Comparison of ENCODE assay signal across 1 cellular context in the genomic region with DNA sequence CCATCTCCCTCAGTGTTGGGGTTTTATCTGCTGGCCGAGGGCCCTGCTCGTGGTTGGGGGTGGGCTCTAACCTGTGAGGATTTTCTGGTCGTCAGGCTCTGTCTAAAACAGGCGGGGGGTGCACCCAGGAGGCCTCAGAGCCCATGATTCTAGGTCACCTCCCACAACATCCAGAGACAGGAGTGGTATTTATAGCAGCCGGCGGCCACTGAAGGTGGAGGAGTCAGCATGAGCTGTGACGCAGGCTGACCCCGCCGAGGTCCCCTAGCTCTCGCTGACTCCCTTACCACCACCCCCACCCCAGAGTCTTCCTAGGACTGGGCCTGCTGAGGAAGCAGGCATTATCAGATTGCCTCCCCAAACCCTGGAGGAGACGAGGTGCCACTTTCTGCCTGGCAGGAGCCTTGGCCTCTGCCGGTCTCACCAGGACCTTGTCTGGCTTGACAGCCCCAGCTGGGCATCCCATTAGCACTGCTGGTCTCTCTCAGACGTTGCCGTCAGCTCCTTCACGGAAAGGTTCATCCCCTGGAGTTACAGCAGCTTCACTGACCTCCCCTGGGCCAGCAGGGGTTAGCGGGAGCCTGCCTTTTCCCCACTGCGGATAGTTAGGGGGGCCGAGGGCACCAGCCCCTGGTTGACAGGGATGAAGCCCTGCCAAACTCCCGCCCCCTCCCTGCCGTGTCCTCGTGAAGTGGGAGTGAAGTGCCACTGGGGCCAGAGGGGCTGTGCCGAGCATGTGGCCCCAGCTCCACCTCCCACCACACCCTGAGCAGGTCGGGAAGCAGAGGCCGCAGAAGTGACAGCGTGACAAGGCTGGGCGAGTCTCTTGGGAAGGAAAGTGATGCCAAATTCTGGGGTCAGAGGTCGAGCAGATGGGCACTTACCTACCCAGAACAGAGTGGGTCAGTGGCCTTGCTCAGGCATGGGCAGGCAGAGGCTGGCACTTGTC.
A peak's percentile ranks its signal among the peaks of the same experiment; 100 is the strongest.
TF ChIP-seq lines count a peak whose summit lies in the region.

No MANE protein-coding gene starts in this region.

TF ChIP-seq in K562, 482 proteins besides CTCF, POLR2A, EP300 and RAD21:
- TF ChIP-seq, protein P1, sequence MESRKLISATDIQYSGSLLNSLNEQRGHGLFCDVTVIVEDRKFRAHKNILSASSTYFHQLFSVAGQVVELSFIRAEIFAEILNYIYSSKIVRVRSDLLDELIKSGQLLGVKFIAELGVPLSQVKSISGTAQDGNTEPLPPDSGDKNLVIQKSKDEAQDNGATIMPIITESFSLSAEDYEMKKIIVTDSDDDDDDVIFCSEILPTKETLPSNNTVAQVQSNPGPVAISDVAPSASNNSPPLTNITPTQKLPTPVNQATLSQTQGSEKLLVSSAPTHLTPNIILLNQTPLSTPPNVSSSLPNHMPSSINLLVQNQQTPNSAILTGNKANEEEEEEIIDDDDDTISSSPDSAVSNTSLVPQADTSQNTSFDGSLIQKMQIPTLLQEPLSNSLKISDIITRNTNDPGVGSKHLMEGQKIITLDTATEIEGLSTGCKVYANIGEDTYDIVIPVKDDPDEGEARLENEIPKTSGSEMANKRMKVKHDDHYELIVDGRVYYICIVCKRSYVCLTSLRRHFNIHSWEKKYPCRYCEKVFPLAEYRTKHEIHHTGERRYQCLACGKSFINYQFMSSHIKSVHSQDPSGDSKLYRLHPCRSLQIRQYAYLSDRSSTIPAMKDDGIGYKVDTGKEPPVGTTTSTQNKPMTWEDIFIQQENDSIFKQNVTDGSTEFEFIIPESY (CRISPR knock-in tag; IDR thresholded peaks at IDR 0.05): peak; percentile 96
- 0 out of 2 replicates have a peak, but pooled peaks have one; percentile 25 for TF ChIP-seq CREM (IDR thresholded peaks at IDR 0.05; ENCODE audit: low read depth)
- TF ChIP-seq ZNF146 (CRISPR knock-in tag; IDR thresholded peaks at IDR 0.05; ENCODE audit: unreplicated experiment): no peak
- TF ChIP-seq NFIX (CRISPR knock-in tag; IDR thresholded peaks at IDR 0.05; ENCODE audit: low read depth): no peak
- 0 out of 2 replicates have a peak, but pooled peaks have one; percentile 12 for TF ChIP-seq VEZF1 (CRISPR knock-in tag; IDR thresholded peaks at IDR 0.05)
- no peak for TF ChIP-seq POLR2H (tag; IDR thresholded peaks at IDR 0.05; ENCODE audit: low read depth)
TF ChIP-seq in K562: peak in this region for 3.
